Comparison of ENCODE assay signal across 8 cellular contexts in the genomic region with DNA sequence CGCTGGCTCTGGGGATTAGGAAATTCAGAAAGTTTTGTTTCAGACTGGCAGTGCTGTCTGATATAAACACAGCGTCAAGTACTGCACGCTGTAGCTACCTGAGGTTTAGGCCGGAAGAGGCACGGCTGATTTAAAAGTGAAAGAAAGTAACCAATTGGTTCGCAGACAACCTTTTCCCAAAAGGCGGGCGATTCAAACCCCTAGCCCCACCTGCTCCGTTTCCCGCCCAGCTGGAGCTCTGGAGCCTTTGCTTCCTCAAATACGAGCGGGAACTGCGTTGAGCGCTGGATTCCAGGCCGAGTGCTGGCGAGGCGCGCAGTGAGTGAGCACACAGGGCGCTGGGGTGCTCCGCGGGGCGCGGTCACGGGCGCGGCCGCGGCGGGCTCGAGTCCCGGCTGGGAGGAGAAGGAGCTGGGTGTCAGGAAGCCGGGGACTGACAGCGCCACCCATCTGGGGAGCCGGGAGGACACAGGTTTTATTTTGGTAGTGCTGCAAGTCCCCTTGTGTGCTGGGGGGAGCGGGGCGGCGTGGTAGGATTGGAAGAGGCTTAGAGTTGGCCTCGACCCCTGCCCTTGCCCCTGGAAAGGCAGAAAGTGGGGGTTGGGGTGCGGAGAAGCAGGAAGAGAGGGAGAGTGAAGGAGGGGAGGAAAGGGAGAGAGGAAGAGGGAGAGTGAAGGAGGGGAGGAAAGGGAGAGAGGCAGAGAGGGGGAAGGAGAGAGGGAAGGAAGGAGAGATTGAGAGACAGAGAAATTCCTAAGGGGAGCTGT. TPM values are rescaled to one million over a fixed set of nuclear protein-coding genes. Genes with fewer than 3 reads are reported as not detected.
A peak's percentile ranks its signal among the peaks of the same experiment; 100 is the strongest.
DNase-seq lines count a peak whose midpoint lies in the region; ATAC-seq and TF ChIP-seq lines count a peak whose summit lies in the region.

No MANE protein-coding gene starts in this region.

- POLR2A ChIA-PET in CD4-positive, alpha-beta T cell (lab: Charles Lee), result interaction anchor here (0.6 to 3.2 kb wide), 11 partner anchors 14 to 1403 kb away, joined by 3 to 16 read pairs (median 4); partner anchors contain the start of genes DTX4, FAM111B, PATL1 and SELENOH

- CTCF ChIA-PET in CD4-positive, alpha-beta T cell (lab: Charles Lee), result interaction anchor here (1.1 to 9.6 kb wide), 5 partner anchors 9 to 91 kb away, joined by 3 to 87 read pairs (median 18); partner anchors contain the start of genes DTX4 and FAM111B

- H3K27me3 ChIP-seq in CD4-positive, alpha-beta T cell (ENCODE audit: control insufficient read depth, insufficient read depth, low read length), result no peaks in the 10 kb centered on the region

- H3K36me3 ChIP-seq in mucosa of descending colon (ENCODE audit: low read depth), result no peaks in the 10 kb centered on the region

- peak; percentile 52 for ATAC-seq in CD4-positive, alpha-beta T cell (ENCODE audit: poor library complexity)
- ATAC-seq in GM19372 (IDR thresholded peaks at IDR 0.05; ENCODE audit: low read depth, unreplicated experiment) (peak; percentile 55), HG03565 (IDR thresholded peaks at IDR 0.05; ENCODE audit: unreplicated experiment) (peak; percentile 54), mucosa of descending colon (peak; percentile 74)

- peak overlapping the region; percentile 80 for H3K27ac ChIP-seq in CD4-positive, alpha-beta T cell (ENCODE audit: low read depth, low read length)

- peak overlapping the region; percentile 93 for H3K4me3 ChIP-seq in epithelial cell of proximal tubule (ENCODE audit: low read depth, low read length)
- peak overlapping the region; percentile 7 for H3K4me3 ChIP-seq in mucosa of descending colon

- H3K36me3 Mint-ChIP-seq in CD4-positive, alpha-beta T cell (ENCODE audit: low read depth), result peaks cover 46% of the 10 kb centered on the region

- DNase-seq in CD4-positive, alpha-beta T cell, result peak; percentile 42 to 68 (median 52)
- DNase-seq in NK-92 (lab: John Stamatoyannopoulos, UW; ENCODE audit: unreplicated experiment) (peak; percentile 12), activated T-cell treated with anti-CD3 and anti-CD28 coated beads for 1 hour (ENCODE audit: low read depth) (peak; percentile 48), epithelial cell of proximal tubule (ENCODE audit: low read depth) (no peak), mucosa of descending colon (peak; percentile 81 to 89 (median 86))
- peak; percentile 53 for DNase-seq in stimulated activated CD8-positive, alpha-beta memory T cell treated with anti-CD3 and anti-CD28 coated beads, Interleukin-4, amount 100 ng/mL, for 24 hours (ENCODE audit: low read depth)

- intact Hi-C loops in CD4-positive, alpha-beta T cell (cut with DNase I, micrococcal nuclease), result loop anchor here (5.0 to 10.0 kb wide), 7 partner anchors 520 to 1820 kb away; partner anchors contain the start of genes LPXN (in 2 of the 2), ZFP91 (in 2 of the 2), P2RX3 (in 1 of the 2) and PATL1 (in 1 of the 2)
- intact Hi-C loops in mucosa of descending colon (cut with DNase I, micrococcal nuclease), result loop anchor here in 1 of 2 donors (5.0 kb wide), 1 partner anchor 37 kb away; the partner anchor contains the start of gene FAM111B

- peak overlapping the region; percentile 90 for H3K27ac Mint-ChIP-seq in CD4-positive, alpha-beta T cell

- peaks cover 31% of the 10 kb centered on the region for H3K4me1 ChIP-seq in mucosa of descending colon (ENCODE audit: low read depth)

- peak overlapping the region; percentile 94 for H3K4me3 Mint-ChIP-seq in CD4-positive, alpha-beta T cell

- H3K27me3 Mint-ChIP-seq in CD4-positive, alpha-beta T cell, result no peaks in the 10 kb centered on the region

- H3K9me3 Mint-ChIP-seq in CD4-positive, alpha-beta T cell, result no peaks in the 10 kb centered on the region

- H3K9me3 ChIP-seq in CD4-positive, alpha-beta T cell (ENCODE audit: control insufficient read depth, low read length), result no peaks in the 10 kb centered on the region
- no peaks in the 10 kb centered on the region for H3K9me3 ChIP-seq in mucosa of descending colon

- no peak for TF ChIP-seq CTCF in CD4-positive, alpha-beta T cell (IDR thresholded peaks at IDR 0.05)
- TF ChIP-seq CTCF in epithelial cell of proximal tubule (conservative IDR thresholded peaks at IDR 0.05; ENCODE audit: low read depth, low read length) (peak; percentile 24), mucosa of descending colon (IDR thresholded peaks at IDR 0.05) (no peak)

- H3K4me1 Mint-ChIP-seq in CD4-positive, alpha-beta T cell (ENCODE audit: low read depth), result peaks cover 62% of the 10 kb centered on the region

RNA-seq across cellular contexts. Expression of gene FAM111A, which starts 2.1 kb away (rescaled TPM):
- 10 to 100 TPM; 32.8 to 34.4 TPM for total RNA-seq in CD4-positive, alpha-beta T cell
- total RNA-seq in epithelial cell of proximal tubule (36.8 and 44.7 TPM in 2 replicates), mucosa of descending colon (10 to 100 TPM; 33.6 to 36.0 (median 35.6) TPM)

RNA-seq across cellular contexts. Expression of gene DTX4, which starts 27.2 kb away (rescaled TPM):
- total RNA-seq in CD4-positive, alpha-beta T cell, result 1 to 10 TPM in 1 of 2 experiments, under 1 TPM in 1; 0.93 to 1.0 TPM
- total RNA-seq in epithelial cell of proximal tubule (2.7 and 3.0 TPM in 2 replicates), mucosa of descending colon (10 to 100 TPM; 37.4 to 95.7 (median 53.8) TPM)

RNA-seq across cellular contexts. Expression of gene FAM111B, which starts 37.7 kb away (rescaled TPM):
- 1 to 10 TPM in 1 of 2 experiments, under 1 TPM in 1; 0.82 to 1.2 TPM for total RNA-seq in CD4-positive, alpha-beta T cell
- total RNA-seq in epithelial cell of proximal tubule (16.5 and 17.4 TPM in 2 replicates), mucosa of descending colon (1 to 10 TPM; 1.8 to 7.8 (median 2.5) TPM)

RNA-seq across cellular contexts. Expression of gene GLYATL1B, which starts 58.7 kb away (rescaled TPM):
- total RNA-seq in CD4-positive, alpha-beta T cell, result not detected
- total RNA-seq in epithelial cell of proximal tubule, result not detected in 2 replicates
- total RNA-seq in mucosa of descending colon, result not detected
